ENCODE assay signal across 27 cellular contexts in the genomic region with DNA sequence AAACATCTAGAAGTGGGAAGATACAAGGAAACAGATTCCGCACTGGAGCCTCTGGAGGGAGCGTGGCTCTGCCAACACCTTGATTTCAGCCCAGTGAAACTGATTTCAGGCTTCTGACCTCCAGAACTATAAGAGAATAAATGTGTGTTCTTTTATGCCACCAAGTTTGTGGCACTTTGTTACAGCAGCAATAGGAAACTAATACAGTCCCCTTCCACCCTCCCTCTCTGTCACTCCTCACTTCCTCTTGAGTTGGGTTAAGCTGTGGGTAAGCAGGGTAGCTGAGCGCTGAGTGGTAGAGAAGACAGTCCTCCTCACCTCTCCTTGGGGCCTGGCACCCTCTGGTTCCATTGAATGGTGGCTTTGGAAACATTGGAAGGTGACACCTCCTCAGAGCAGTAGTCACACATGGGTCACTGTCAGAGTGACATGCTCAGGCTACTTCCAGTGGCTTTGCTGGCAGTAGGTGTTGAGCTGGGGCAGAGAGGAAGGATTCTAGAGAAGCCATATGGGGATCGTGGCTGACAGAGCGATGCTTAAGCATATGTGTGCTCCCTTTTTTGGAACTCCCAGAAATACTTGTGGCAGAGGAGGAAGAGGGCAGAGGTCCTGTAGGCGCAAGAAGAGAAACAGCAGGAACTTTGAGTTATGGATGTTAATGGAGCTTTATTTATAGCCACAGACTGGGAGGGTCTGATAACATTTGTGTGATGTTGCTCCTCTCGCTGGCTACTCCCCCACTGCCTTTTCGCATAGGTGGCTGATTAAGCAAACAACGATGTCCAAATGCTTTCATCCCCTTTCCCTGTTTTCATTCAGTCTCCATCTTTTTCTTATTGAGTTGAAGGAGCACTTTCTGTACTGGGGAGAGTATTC. TPM values are rescaled to one million over a fixed set of nuclear protein-coding genes. Genes with fewer than 3 reads are reported as not detected.
"Had no signal": no experiment of that assay in that cellular context is flagged by ENCODE, and none has a peak within 500 bp of the region (broad histone marks: within the 10 kb centered on the region; RNA-seq: fewer than 3 reads in every experiment).

No MANE protein-coding gene starts in this region.

- DNase-seq: activated B cell treated with CpG ODN at 0.5 μM for 24 hours; activated CD4-positive, alpha-beta T cell treated with anti-CD3 and anti-CD28 coated beads for 36 hours; activated CD4-positive, alpha-beta T cell treated with anti-CD3 and anti-CD28 coated beads, Interleukin-2, amount 50 U/mL, for 48 hours; activated naive CD4-positive, alpha-beta T cell treated with anti-CD3 and anti-CD28 coated beads, Interleukin-2, amount 50 U/mL, for 16 hours; activated naive CD8-positive, alpha-beta T cell treated with anti-CD3 and anti-CD28 coated beads, Interleukin-2, amount 50 U/mL, for 24 hours; activated T-cell treated with anti-CD3 and anti-CD28 coated beads, Interleukin-2, amount 50 U/mL, for 48 hours; body of pancreas; central memory CD4-positive, alpha-beta T cell; dermis blood vessel endothelial cell; effector CD8-positive, alpha-beta T cell; erythroblast; foreskin fibroblast; immature natural killer cell; pancreas; stimulated activated CD4-positive, alpha-beta T cell treated with anti-CD3 and anti-CD28 coated beads, Interleukin-4, amount 100 ng/mL, for 24 hours; stimulated activated naive CD4-positive, alpha-beta T cell treated with Interleukin-2 at 50 U/mL for 16 hours; SW 1271; T-helper 17 cell; upper lobe of left lung had no signal

- H3K4me1 ChIP-seq: pancreas, right lobe of liver, upper lobe of left lung had no signal

- ATAC-seq: activated CD4-positive, alpha-beta T cell treated with anti-CD3 and anti-CD28 coated beads for 36 hours; activated naive CD8-positive, alpha-beta T cell treated with anti-CD3 and anti-CD28 coated beads, Interleukin-2, amount 50 U/mL, for 24 hours; body of pancreas; natural killer cell treated with Interleukin-12 subunit alpha and Interleukin-12 subunit beta and Interleukin-15 and Interleukin-18, amount 100 ng/mL, for 72 hours; pancreas; right lobe of liver; T-helper 17 cell had no signal

- H3K27me3 ChIP-seq: body of pancreas, pancreas, right lobe of liver, upper lobe of left lung had no signal

- H3K9me3 ChIP-seq: body of pancreas, neutrophil, pancreas, right lobe of liver, thoracic aorta had no signal

- H3K27ac ChIP-seq: body of pancreas, neutrophil, pancreas, right lobe of liver, thoracic aorta, upper lobe of left lung had no signal

- H3K4me3 ChIP-seq: body of pancreas, pancreas, right lobe of liver, thoracic aorta, upper lobe of left lung had no signal

- H3K36me3 ChIP-seq: neutrophil, pancreas, right lobe of liver, thoracic aorta, upper lobe of left lung had no signal

RNA-seq across cellular contexts. Expression of a gene that starts 14.8 kb away (rescaled TPM):
- total RNA-seq: activated B cell treated with CpG ODN at 0.5 μM for 24 hours; activated CD4-positive, alpha-beta T cell treated with anti-CD3 and anti-CD28 coated beads for 36 hours; dermis blood vessel endothelial cell; fibroblast of lung; natural killer cell treated with Interleukin-12 subunit alpha and Interleukin-12 subunit beta and Interleukin-15 and Interleukin-18, amount 100 ng/mL, for 72 hours; pulmonary artery endothelial cell; T-helper 17 cell; thoracic aorta had no signal
- polyA plus RNA-seq: fibroblast of lung, immature natural killer cell had no signal

RNA-seq across cellular contexts. Expression of a gene that starts 59.4 kb away (rescaled TPM):
- total RNA-seq: activated B cell treated with CpG ODN at 0.5 μM for 24 hours; activated CD4-positive, alpha-beta T cell treated with anti-CD3 and anti-CD28 coated beads for 36 hours; body of pancreas; dermis blood vessel endothelial cell; fibroblast of lung; kidney epithelial cell; lower leg skin; natural killer cell treated with Interleukin-12 subunit alpha and Interleukin-12 subunit beta and Interleukin-15 and Interleukin-18, amount 100 ng/mL, for 72 hours; pancreas; pulmonary artery endothelial cell; right lobe of liver; T-helper 17 cell; thoracic aorta; upper lobe of left lung had no signal
- polyA plus RNA-seq: fibroblast of lung, immature natural killer cell, pancreas had no signal
